Comparison of ENCODE assay signal across 24 cellular contexts in genomic region chr6:137099689-137100398, GRCh38. TPM values are rescaled to one million over a fixed set of nuclear protein-coding genes. Genes with fewer than 3 reads are reported as not detected.
DNase-seq lines count a peak whose midpoint lies in the region; ATAC-seq and TF ChIP-seq lines count a peak whose summit lies in the region.
"Had no signal": no experiment of that assay in that cellular context is flagged by ENCODE, and none has a peak within 500 bp of the region (broad histone marks: within the 10 kb centered on the region; RNA-seq: fewer than 3 reads in every experiment).

No MANE protein-coding gene starts in this region.

- peaks cover 43% of the 10 kb centered on the region for H3K9me3 ChIP-seq in endodermal cell (ENCODE audit: control insufficient read depth, low read length)
- H3K9me3 ChIP-seq: neutrophil, right lobe of liver, thoracic aorta had no signal

- peaks cover 2% of the 10 kb centered on the region for H3K27me3 Mint-ChIP-seq in endodermal cell (ENCODE audit: insufficient read depth)
- H3K27me3 Mint-ChIP-seq: activated CD8-positive, alpha-beta memory T cell treated with anti-CD3 and anti-CD28 coated beads, Interleukin-2, amount 10 ng/mL, durations not matched to agents 7 days and 5 days; T-cell had no signal

- DNase-seq in endodermal cell (no peak), SW 1271 (lab: John Stamatoyannopoulos, UW) (no peak)
- DNase-seq in stimulated activated effector memory CD8-positive, alpha-beta T cell treated with anti-CD3 and anti-CD28 coated beads, Interleukin-12 subunit alpha, Interleukin-12 subunit beta, amount 100 ng/mL, for 72 hours (ENCODE audit: low spot score in 2 of 2) = no peak
- no peak for DNase-seq in stimulated activated CD4-positive, alpha-beta T cell treated with anti-CD3 and anti-CD28 coated beads, Interleukin-4, amount 100 ng/mL, for 1 hour
- DNase-seq: activated CD8-positive, alpha-beta memory T cell treated with anti-CD3 and anti-CD28 coated beads, Interleukin-2, amount 10 ng/mL, durations not matched to agents 7 days and 5 days; DND-41; erythroblast; head of caudate nucleus; islet precursor cell; midbrain; NCI-H2029; NCI-H748 treated with DMSO at 0.1 percent for 48 hours; right lobe of liver; RPMI8226; stimulated activated CD4-positive, alpha-beta T cell treated with anti-CD3 and anti-CD28 coated beads, Interleukin-2, amount 100 ng/mL, for 24 hours; T-cell had no signal

- no peak overlapping the region for H3K9ac ChIP-seq in endodermal cell (ENCODE audit: extremely low read depth, low read length, poor library complexity, severe bottlenecking)
- H3K9ac ChIP-seq: BLaER1 treated with 17β-estradiol and CSF1 and Interleukin-3, amounts not matched to agents 10 nM and 100 nM had no signal

- WGBS in endodermal cell (ENCODE audit: insufficient coverage in 1 of 2, insufficient read length in 1 of 2), 2 experiments = 67 to 88% methylated on average over 4 to 8 of the region's 8 CpGs

- H3K4me1 ChIP-seq in endodermal cell (ENCODE audit: control insufficient read depth, insufficient read depth, low read length) = peaks cover 2% of the 10 kb centered on the region
- H3K4me1 ChIP-seq: right lobe of liver had no signal

- no peak overlapping the region for H3K4me3 ChIP-seq in endodermal cell (ENCODE audit: low read length)
- H3K4me3 ChIP-seq: BLaER1 treated with 17β-estradiol and CSF1 and Interleukin-3, amounts not matched to agents 10 nM and 100 nM; coronary artery; right lobe of liver; thoracic aorta had no signal

- H3K4me1 Mint-ChIP-seq in endodermal cell = peaks cover 8% of the 10 kb centered on the region
- peaks cover 44% of the 10 kb centered on the region for H3K4me1 Mint-ChIP-seq in stimulated activated effector memory CD8-positive, alpha-beta T cell treated with anti-CD3 and anti-CD28 coated beads, Interleukin-12 subunit alpha, Interleukin-12 subunit beta, amount 100 ng/mL, for 72 hours

- H3K27ac ChIP-seq in endodermal cell (ENCODE audit: low read depth, low read length) = no peak overlapping the region
- H3K27ac ChIP-seq: BLaER1 treated with 17β-estradiol and CSF1 and Interleukin-3, amounts not matched to agents 10 nM and 100 nM; coronary artery; neutrophil; right lobe of liver; thoracic aorta had no signal

- H3K9me3 Mint-ChIP-seq in endodermal cell = peaks cover 43% of the 10 kb centered on the region
- H3K9me3 Mint-ChIP-seq in stimulated activated effector memory CD8-positive, alpha-beta T cell treated with anti-CD3 and anti-CD28 coated beads, Interleukin-12 subunit alpha, Interleukin-12 subunit beta, amount 100 ng/mL, for 72 hours = no peaks in the 10 kb centered on the region
- H3K9me3 Mint-ChIP-seq: T-cell had no signal

- H3K36me3 ChIP-seq in endodermal cell (ENCODE audit: control insufficient read depth, insufficient read depth, low read length) = no peaks in the 10 kb centered on the region
- H3K36me3 ChIP-seq: BLaER1 treated with 17β-estradiol and CSF1 and Interleukin-3, amounts not matched to agents 10 nM and 100 nM; neutrophil; right lobe of liver; thoracic aorta had no signal

- no peak overlapping the region for H3K4me3 Mint-ChIP-seq in endodermal cell
- H3K4me3 Mint-ChIP-seq in stimulated activated effector memory CD8-positive, alpha-beta T cell treated with anti-CD3 and anti-CD28 coated beads, Interleukin-12 subunit alpha, Interleukin-12 subunit beta, amount 100 ng/mL, for 72 hours = no peak overlapping the region
- H3K4me3 Mint-ChIP-seq: activated CD8-positive, alpha-beta memory T cell treated with anti-CD3 and anti-CD28 coated beads, Interleukin-2, amount 10 ng/mL, durations not matched to agents 7 days and 5 days; T-cell had no signal

- H3K36me3 Mint-ChIP-seq in endodermal cell (ENCODE audit: low read depth) = peaks cover 3% of the 10 kb centered on the region
- H3K36me3 Mint-ChIP-seq in stimulated activated effector memory CD8-positive, alpha-beta T cell treated with anti-CD3 and anti-CD28 coated beads, Interleukin-12 subunit alpha, Interleukin-12 subunit beta, amount 100 ng/mL, for 72 hours = peaks cover 10% of the 10 kb centered on the region
- H3K36me3 Mint-ChIP-seq: T-cell had no signal

- H3K27me3 ChIP-seq in endodermal cell (ENCODE audit: control insufficient read depth, insufficient read depth, low read length, poor library complexity, severe bottlenecking) = no peaks in the 10 kb centered on the region
- H3K27me3 ChIP-seq: BLaER1 treated with 17β-estradiol and CSF1 and Interleukin-3, amounts not matched to agents 10 nM and 100 nM; neutrophil; right lobe of liver had no signal

- no peak for TF ChIP-seq CTCF in endodermal cell (conservative IDR thresholded peaks at IDR 0.05)

- peak overlapping the region; percentile 12 for H3K27ac Mint-ChIP-seq in endodermal cell
- H3K27ac Mint-ChIP-seq in stimulated activated effector memory CD8-positive, alpha-beta T cell treated with anti-CD3 and anti-CD28 coated beads, Interleukin-12 subunit alpha, Interleukin-12 subunit beta, amount 100 ng/mL, for 72 hours = no peak overlapping the region
- H3K27ac Mint-ChIP-seq: activated CD8-positive, alpha-beta memory T cell treated with anti-CD3 and anti-CD28 coated beads, Interleukin-2, amount 10 ng/mL, durations not matched to agents 7 days and 5 days had no signal

- ATAC-seq in GM18861 (IDR thresholded peaks at IDR 0.05; ENCODE audit: unreplicated experiment) (peak; percentile 22), HG03175 (IDR thresholded peaks at IDR 0.05; ENCODE audit: unreplicated experiment) (peak; percentile 19), GM19328 (IDR thresholded peaks at IDR 0.05; ENCODE audit: unreplicated experiment) (no peak)
- peak; percentile 22 for ATAC-seq in stimulated activated effector memory CD8-positive, alpha-beta T cell treated with anti-CD3 and anti-CD28 coated beads, Interleukin-12 subunit alpha, Interleukin-12 subunit beta, amount 100 ng/mL, for 72 hours
- ATAC-seq: activated CD4-positive, CD25-positive, alpha-beta regulatory T cell treated with anti-CD3 and anti-CD28 coated beads, Interleukin-2, amount 50 U/mL, for 24 hours; activated CD8-positive, alpha-beta memory T cell treated with anti-CD3 and anti-CD28 coated beads, Interleukin-2, amount 10 ng/mL, durations not matched to agents 7 days and 5 days had no signal

RNA-seq across cellular contexts. Expression of gene IL20RA, which starts 55.1 kb away (rescaled TPM):
- under 1 TPM; 0.13 to 0.57 TPM for total RNA-seq in endodermal cell
- polyA plus RNA-seq in endodermal cell (2013, experiment 1 of 2) = 0.57 TPM
- 0.08 TPM for polyA plus RNA-seq in endodermal cell (2013, experiment 2 of 2)
- total RNA-seq: activated CD8-positive, alpha-beta memory T cell treated with anti-CD3 and anti-CD28 coated beads, Interleukin-2, amount 10 ng/mL, durations not matched to agents 7 days and 5 days had no signal
